1 cellular context compared by ENCODE assay signal in the genomic region with DNA sequence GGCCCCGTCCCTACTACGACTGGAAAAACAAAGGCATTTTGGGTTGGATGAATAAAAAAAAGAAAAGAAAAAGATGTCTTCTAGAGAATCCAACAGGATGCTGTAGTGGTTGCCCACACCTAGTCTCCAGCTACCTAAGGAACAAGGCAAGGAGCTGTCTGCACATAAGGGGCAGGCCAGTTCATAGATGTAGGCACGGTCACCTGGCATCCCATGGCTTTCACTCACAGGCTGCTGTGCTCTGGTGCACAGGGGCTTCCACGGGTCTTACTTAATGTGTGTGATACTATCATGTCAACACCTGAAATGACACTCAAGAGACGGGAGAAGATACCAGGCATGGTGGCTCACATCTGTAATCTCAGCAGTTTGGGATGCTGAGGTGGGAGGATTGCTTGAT.
TF ChIP-seq lines count a peak whose summit lies in the region.

No MANE protein-coding gene starts in this region.

TF ChIP-seq in IMR-90, 13 proteins besides CTCF, POLR2A, EP300 and RAD21 (continued from another document):
- TF ChIP-seq, protein P1, sequence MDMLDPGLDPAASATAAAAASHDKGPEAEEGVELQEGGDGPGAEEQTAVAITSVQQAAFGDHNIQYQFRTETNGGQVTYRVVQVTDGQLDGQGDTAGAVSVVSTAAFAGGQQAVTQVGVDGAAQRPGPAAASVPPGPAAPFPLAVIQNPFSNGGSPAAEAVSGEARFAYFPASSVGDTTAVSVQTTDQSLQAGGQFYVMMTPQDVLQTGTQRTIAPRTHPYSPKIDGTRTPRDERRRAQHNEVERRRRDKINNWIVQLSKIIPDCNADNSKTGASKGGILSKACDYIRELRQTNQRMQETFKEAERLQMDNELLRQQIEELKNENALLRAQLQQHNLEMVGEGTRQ (IDR thresholded peaks at IDR 0.05; ENCODE audit: low read depth, low read length): no peak
- TF ChIP-seq CEBPB (IDR thresholded peaks at IDR 0.05; ENCODE audit: low read depth, low read length) (no peak), SMC3 (IDR thresholded peaks at IDR 0.05; ENCODE audit: low read depth, low read length) (no peak), BHLHE40 (IDR thresholded peaks at IDR 0.05; ENCODE audit: low read depth, low read length) (no peak), CHD1 (IDR thresholded peaks at IDR 0.05; ENCODE audit: low read depth, low read length) (no peak), MAFK (IDR thresholded peaks at IDR 0.05; ENCODE audit: low read depth, low read length) (no peak), RCOR1 (IDR thresholded peaks at IDR 0.05; ENCODE audit: insufficient replicate concordance, low read length) (no peak), FOS (IDR thresholded peaks at IDR 0.05; ENCODE audit: low read depth, low read length) (no peak), MXI1 (IDR thresholded peaks at IDR 0.05; ENCODE audit: borderline replicate concordance, low read depth, low read length) (no peak)
